Comparison of ENCODE assay signal across 9 cellular contexts in the genomic region with DNA sequence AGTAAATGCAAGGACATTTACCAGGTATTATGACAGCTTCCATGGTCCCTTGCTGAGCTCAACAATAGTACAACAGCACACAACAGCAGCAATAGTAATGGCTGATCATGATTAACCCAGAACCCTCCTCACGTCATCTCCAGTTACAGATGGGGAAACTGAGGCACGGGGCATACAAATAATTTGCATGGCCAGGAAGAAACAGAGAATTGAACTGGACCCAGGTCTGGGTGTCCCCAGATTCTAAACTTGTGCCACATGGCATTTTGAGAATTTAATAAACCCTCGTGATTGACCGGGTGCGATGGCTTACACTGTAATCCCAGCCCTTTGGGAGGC. TPM values are rescaled to one million over a fixed set of nuclear protein-coding genes. Genes with fewer than 3 reads are reported as not detected.
DNase-seq lines count a peak whose midpoint lies in the region; ATAC-seq and TF ChIP-seq lines count a peak whose summit lies in the region.
"Had no signal": no experiment of that assay in that cellular context is flagged by ENCODE, and none has a peak within 500 bp of the region (broad histone marks: within the 10 kb centered on the region; RNA-seq: fewer than 3 reads in every experiment).

No MANE protein-coding gene starts in this region.

- H3K27ac Mint-ChIP-seq in CD8-positive, alpha-beta memory T cell = peak overlapping the region; percentile 54 to 89 (median 81)

- no peak for ATAC-seq in GM21619 (IDR thresholded peaks at IDR 0.05; ENCODE audit: unreplicated experiment)
- no peak for ATAC-seq in GM19324 (IDR thresholded peaks at IDR 0.05; ENCODE audit: low FRiP score, unreplicated experiment)

- H4K8ac ChIP-seq in neuronal stem cell (ENCODE audit: low read depth, low read length) = no peak overlapping the region

- H2AFZ ChIP-seq in OCI-LY1 (ENCODE audit: low read length) (no peak overlapping the region), neuronal stem cell (ENCODE audit: low read length) (peak overlapping the region; percentile 90)

- H3K79me2 ChIP-seq in OCI-LY1 (ENCODE audit: insufficient read depth, low read length) = no peaks in the 10 kb centered on the region

- peak overlapping the region; percentile 13 for H3K18ac ChIP-seq in neuronal stem cell (ENCODE audit: low read length)

- H3K4me2 ChIP-seq in OCI-LY1 (ENCODE audit: low read length) = peak overlapping the region; percentile 51
- H3K4me2 ChIP-seq in neuronal stem cell (ENCODE audit: insufficient read depth, low read length, poor library complexity, severe bottlenecking) = peak overlapping the region; percentile 60

- no peak overlapping the region for H3K23ac ChIP-seq in neuronal stem cell (ENCODE audit: low read depth, low read length, poor library complexity)

- H3F3A ChIP-seq in OCI-LY1 (ENCODE audit: insufficient read depth, low read length) = peaks cover 9% of the 10 kb centered on the region; the same call in 1 of the 2 replicates

- H2BK120ac ChIP-seq in neuronal stem cell (ENCODE audit: low read depth, low read length) = no peak overlapping the region

- POLR2A ChIA-PET in CD8-positive, alpha-beta memory T cell (lab: Charles Lee) = interaction anchor here (1.4 to 1.7 kb wide), 2 partner anchors 12 to 14 kb away, joined by 5 to 6 read pairs; no protein-coding TSS in a partner anchor

- DNase-seq in CD8-positive, alpha-beta memory T cell = no peak
- no peak for DNase-seq in effector memory CD4-positive, alpha-beta T cell
- DNase-seq in neuronal stem cell (ENCODE audit: low spot score) (no peak), NCI-H748 (lab: John Stamatoyannopoulos, UW; ENCODE audit: unreplicated experiment) (no peak), kidney glomerular epithelial cell (lab: John Stamatoyannopoulos, UW) (no peak)
- DNase-seq: NCI-H2107 had no signal

- WGBS in neuronal stem cell (ENCODE audit: extremely low coverage in 2 of 2, insufficient read length in 2 of 2, insufficient replicate concordance in 1 of 2), 2 donors = no CpG with 5 or more reads among the region's 5 CpGs

- no peaks in the 10 kb centered on the region for H3K27me3 ChIP-seq in CD8-positive, alpha-beta memory T cell (ENCODE audit: insufficient read depth, low read length, poor library complexity, severe bottlenecking)
- no peaks in the 10 kb centered on the region for H3K27me3 ChIP-seq in OCI-LY1 (ENCODE audit: insufficient read depth, low read length)
- no peaks in the 10 kb centered on the region for H3K27me3 ChIP-seq in effector memory CD4-positive, alpha-beta T cell (replicated peaks; ENCODE audit: control insufficient read depth, insufficient read depth, low read length, poor library complexity, severe bottlenecking)
- H3K27me3 ChIP-seq in neuronal stem cell (ENCODE audit: control insufficient read depth in 3 of 3, insufficient read depth in 3 of 3, low read depth in 1 of 3, low read length in 3 of 3) = peaks cover 0 to 14% (median 13%) of the 10 kb centered on the region in 3 experiments

- H3K4ac ChIP-seq in neuronal stem cell (ENCODE audit: low read length) = no peak overlapping the region

- no peak for TF ChIP-seq CTCF in OCI-LY1 (IDR thresholded peaks at IDR 0.05; ENCODE audit: low read length)

- no peaks in the 10 kb centered on the region for H3K79me1 ChIP-seq in neuronal stem cell (ENCODE audit: low read depth, low read length)

- H2AK5ac ChIP-seq in neuronal stem cell (ENCODE audit: low read depth, low read length) = no peak overlapping the region

- H4K20me1 ChIP-seq in OCI-LY1 (ENCODE audit: insufficient read depth, low read length) = no peaks in the 10 kb centered on the region

- H3K27ac ChIP-seq in CD8-positive, alpha-beta memory T cell (ENCODE audit: low read depth, low read length) = no peak overlapping the region
- H3K27ac ChIP-seq in OCI-LY1 (ENCODE audit: low read depth, low read length, poor library complexity, severe bottlenecking) (peak overlapping the region; percentile 73), neuronal stem cell (replicated peaks; ENCODE audit: low read length) (no peak overlapping the region)
- H3K27ac ChIP-seq in effector memory CD4-positive, alpha-beta T cell (ENCODE audit: insufficient read depth, low read length, poor library complexity, severe bottlenecking) = no peak overlapping the region

- H3K4me3 Mint-ChIP-seq in CD8-positive, alpha-beta memory T cell = peak overlapping the region; percentile 68 to 80 (median 75)

- H3K4me3 ChIP-seq in CD8-positive, alpha-beta memory T cell (ENCODE audit: low read length) = peak overlapping the region; percentile 63
- H3K4me3 ChIP-seq in OCI-LY1 (ENCODE audit: low read depth, low read length, poor library complexity, severe bottlenecking) (peak overlapping the region; percentile 40), neuronal stem cell (ENCODE audit: low read length in 2 of 2) (peak overlapping the region; percentile 42 to 74)
- H3K4me3 ChIP-seq in effector memory CD4-positive, alpha-beta T cell (ENCODE audit: insufficient read depth, low read depth, low read length, poor library complexity, severe bottlenecking) = peak overlapping the region; percentile 57

- H3K9me2 ChIP-seq in OCI-LY1 (ENCODE audit: low read depth, low read length) = no peaks in the 10 kb centered on the region

- CTCF ChIA-PET in CD8-positive, alpha-beta memory T cell (lab: Charles Lee) = interaction anchor here (1.5 to 3.1 kb wide), 2 partner anchors 8 to 97 kb away, joined by 3 to 19 read pairs; no protein-coding TSS in a partner anchor

- H3K4me1 Mint-ChIP-seq in CD8-positive, alpha-beta memory T cell = peaks cover 17 to 23% (median 23%) of the 10 kb centered on the region in 3 donors

- H3K9ac ChIP-seq in OCI-LY1 (ENCODE audit: low read length) (peak overlapping the region; percentile 4; the same call in 1 of the 2 replicates), neuronal stem cell (ENCODE audit: low read depth, low read length, poor library complexity) (no peak overlapping the region)

- H2BK5ac ChIP-seq in neuronal stem cell (ENCODE audit: low read length) = no peak overlapping the region

- H2BK12ac ChIP-seq in neuronal stem cell (ENCODE audit: low read length) = no peak overlapping the region

- no peaks in the 10 kb centered on the region for H3K27me3 Mint-ChIP-seq in CD8-positive, alpha-beta memory T cell

- peaks cover 12% of the 10 kb centered on the region for H3K4me1 ChIP-seq in CD8-positive, alpha-beta memory T cell (ENCODE audit: insufficient read depth, low read length)
- H3K4me1 ChIP-seq in OCI-LY1 (ENCODE audit: insufficient read depth, low read length, severe bottlenecking) = peaks cover 61% of the 10 kb centered on the region
- peaks cover 15% of the 10 kb centered on the region for H3K4me1 ChIP-seq in effector memory CD4-positive, alpha-beta T cell (ENCODE audit: control insufficient read depth, insufficient read depth, low read length, poor library complexity, severe bottlenecking)
- peaks cover 6 to 11% of the 10 kb centered on the region in 2 donors for H3K4me1 ChIP-seq in neuronal stem cell (ENCODE audit: control insufficient read depth in 2 of 2, insufficient read depth in 1 of 2, low read depth in 1 of 2, low read length in 2 of 2)

- H3K9me3 ChIP-seq in CD8-positive, alpha-beta memory T cell (ENCODE audit: low read length) = no peaks in the 10 kb centered on the region
- H3K9me3 ChIP-seq in OCI-LY1 (ENCODE audit: low read length) (no peaks in the 10 kb centered on the region), neuronal stem cell (replicated peaks in 1 of 2; ENCODE audit: control insufficient read depth in 2 of 2, insufficient read depth in 1 of 2, low read depth in 1 of 2, low read length in 2 of 2) (no peaks in the 10 kb centered on the region)
- H3K9me3 ChIP-seq in effector memory CD4-positive, alpha-beta T cell (ENCODE audit: control insufficient read depth, low read length) = no peaks in the 10 kb centered on the region

- H3K36me3 Mint-ChIP-seq in CD8-positive, alpha-beta memory T cell = peaks cover 0 to under 1% (median 0%) of the 10 kb centered on the region in 3 donors

- no peak overlapping the region for H2BK15ac ChIP-seq in neuronal stem cell (ENCODE audit: low read length)

- no peak overlapping the region for H3K14ac ChIP-seq in neuronal stem cell (ENCODE audit: low read length)

- H3K36me3 ChIP-seq in CD8-positive, alpha-beta memory T cell (ENCODE audit: insufficient read depth, low read length) = no peaks in the 10 kb centered on the region
- H3K36me3 ChIP-seq in OCI-LY1 (ENCODE audit: insufficient read depth, low read length) (0 out of 2 replicates have a peak, but pooled peaks cover 4% of the 10 kb centered on the region), neuronal stem cell (replicated peaks in 1 of 2; ENCODE audit: control insufficient read depth in 2 of 2, insufficient read depth in 2 of 2, low read length in 2 of 2) (no peaks in the 10 kb centered on the region)
- no peaks in the 10 kb centered on the region for H3K36me3 ChIP-seq in effector memory CD4-positive, alpha-beta T cell (ENCODE audit: control insufficient read depth, insufficient read depth, low read length)

- H3K9me3 Mint-ChIP-seq in CD8-positive, alpha-beta memory T cell = no peaks in the 10 kb centered on the region

- no peak overlapping the region for H4K91ac ChIP-seq in neuronal stem cell (ENCODE audit: low read depth, low read length, poor library complexity)

RNA-seq across cellular contexts. Expression of a gene that starts 7.2 kb away (rescaled TPM):
- 10 to 100 TPM; 15.0 to 15.9 TPM for total RNA-seq in CD8-positive, alpha-beta memory T cell
- polyA plus RNA-seq in CD8-positive, alpha-beta memory T cell = 18.6 TPM
- polyA plus RNA-seq in neuronal stem cell (2013, experiment 1 of 2) = 3.8 TPM
- polyA plus RNA-seq in neuronal stem cell (2013, experiment 2 of 2) = 4.1 TPM

RNA-seq across cellular contexts. Expression of a gene that starts 18.0 kb away (rescaled TPM):
- total RNA-seq in CD8-positive, alpha-beta memory T cell = 10 to 100 TPM; 18.9 to 19.6 TPM
- 43.2 TPM for polyA plus RNA-seq in CD8-positive, alpha-beta memory T cell
- polyA plus RNA-seq in neuronal stem cell (2013, experiment 1 of 2) = not detected
- polyA plus RNA-seq in neuronal stem cell (2013, experiment 2 of 2) = not detected

RNA-seq across cellular contexts. Expression of a gene that starts 48.2 kb away (rescaled TPM):
- total RNA-seq in CD8-positive, alpha-beta memory T cell = 10 to 100 TPM; 17.7 to 17.9 TPM
- 5.7 TPM for polyA plus RNA-seq in CD8-positive, alpha-beta memory T cell
- 52.3 TPM for polyA plus RNA-seq in neuronal stem cell (2013, experiment 1 of 2)
- polyA plus RNA-seq in neuronal stem cell (2013, experiment 2 of 2) = 51.8 TPM
